ENCODE assay signal across 18 cellular contexts in genomic region chr20:62377064-62377461, GRCh38. TPM values are rescaled to one million over a fixed set of nuclear protein-coding genes. Genes with fewer than 3 reads are reported as not detected.
DNase-seq lines count a peak whose midpoint lies in the region; ATAC-seq, FAIRE-seq and TF ChIP-seq lines count a peak whose summit lies in the region.
"Had no signal": no experiment of that assay in that cellular context is flagged by ENCODE, and none has a peak within 500 bp of the region (broad histone marks: within the 10 kb centered on the region; RNA-seq: fewer than 3 reads in every experiment).

No MANE protein-coding gene starts in this region.

- H3K36me3 ChIP-seq in GM23338 (ENCODE audit: insufficient read depth) (no peaks in the 10 kb centered on the region), adipocyte (ENCODE audit: control insufficient read depth, insufficient read depth, low read length, severe bottlenecking) (peaks cover 6% of the 10 kb centered on the region), iPS-20b (ENCODE audit: insufficient read depth, low read depth, low read length) (peaks cover 5% of the 10 kb centered on the region)

- peaks cover 14% of the 10 kb centered on the region; the same call in 1 of the 2 replicates for H3F3A ChIP-seq in GM23338 (replicated peaks; ENCODE audit: low read depth)

- H3K36me3 Mint-ChIP-seq in GM23338 (ENCODE audit: low read depth): peaks cover 14% of the 10 kb centered on the region

- no peaks in the 10 kb centered on the region for H4K20me1 ChIP-seq in GM23338 (replicated peaks; ENCODE audit: insufficient read depth)

- no peak for FAIRE-seq in GM12891 (lab: Jason Lieb, UNC)
- FAIRE-seq: islet of Langerhans had no signal

- H3K9me2 ChIP-seq in GM23338 (ENCODE audit: insufficient read depth): no peaks in the 10 kb centered on the region; the same call in 1 of the 2 replicates

- peaks cover 3% of the 10 kb centered on the region for H3K9me3 Mint-ChIP-seq in GM23338

- H3K9ac ChIP-seq in adipocyte (ENCODE audit: low read length) (peak overlapping the region; percentile 56), iPS-20b (ENCODE audit: low read depth, low read length) (peak overlapping the region; percentile 67; the same call in 1 of the 2 replicates)

- H3K4me3 Mint-ChIP-seq in GM23338: peak overlapping the region; percentile 11; the same call in 1 of the 3 replicates
- H3K4me3 Mint-ChIP-seq: activated T-cell treated with anti-CD3 and anti-CD28 coated beads, Interleukin-2, amount 50 U/mL, for 72 hours; T-helper 2 cell treated with Interferon-gamma antibody and Interleukin-4, amounts not matched to agents 5 μg/mL and 100 μg/mL, for 36 hours had no signal

- H2AFZ ChIP-seq in GM23338: no peak overlapping the region

- H3K27ac ChIP-seq in GM23338 (ENCODE audit: low read depth) (peak overlapping the region; percentile 97), iPS-20b (ENCODE audit: low read length) (peak overlapping the region; percentile 65), skin epidermis (peak overlapping the region in 19 of 21 experiments; percentile 44 to 96 (median 80))

- no peak for TF ChIP-seq CTCF in GM23338 (conservative IDR thresholded peaks at IDR 0.05; ENCODE audit: low read depth in 2 of 2)

- DNase-seq in GM23338 (ENCODE audit: low spot score) (no peak), adipocyte (ENCODE audit: low read depth) (no peak), GM12891 (ENCODE audit: insufficient read length, low spot score) (no peak), cortex of kidney (lab: John Stamatoyannopoulos, UW) (no peak), AML-193 (lab: John Stamatoyannopoulos, UW) (no peak)
- DNase-seq: activated CD4-positive, alpha-beta T cell treated with anti-CD3 and anti-CD28 coated beads, Interleukin-2, amount 50 U/mL, for 1 hour; activated T-cell treated with anti-CD3 and anti-CD28 coated beads, Interleukin-2, amount 50 U/mL, for 72 hours; naive B cell; NCI-H524 had no signal

- H3K9me3 ChIP-seq in adipocyte (ENCODE audit: control insufficient read depth, low read length): no peaks in the 10 kb centered on the region
- no peaks in the 10 kb centered on the region for H3K9me3 ChIP-seq in iPS-20b (ENCODE audit: insufficient read depth, low read depth, low read length)

- peak overlapping the region; percentile 69; the same call in 1 of the 2 replicates for H3K27ac Mint-ChIP-seq in GM23338
- H3K27ac Mint-ChIP-seq: activated T-cell treated with anti-CD3 and anti-CD28 coated beads, Interleukin-2, amount 50 U/mL, for 72 hours; T-helper 2 cell treated with Interferon-gamma antibody and Interleukin-4, amounts not matched to agents 5 μg/mL and 100 μg/mL, for 36 hours had no signal

- H3K4me1 Mint-ChIP-seq in GM23338: peaks cover 41% of the 10 kb centered on the region

- H3K4me3 ChIP-seq in GM23338 (no peak overlapping the region), adipocyte (ENCODE audit: low read length) (no peak overlapping the region), iPS-20b (ENCODE audit: low read length) (no peak overlapping the region), skin epidermis (no peak overlapping the region)

- H3K4me2 ChIP-seq in GM23338: peak overlapping the region; percentile 57; the same call in 1 of the 2 replicates

- TF ChIP-seq POLR2A in GM12891 (IDR thresholded peaks at IDR 0.05; ENCODE audit: low read depth, low read length): no peak

- H3K4me1 ChIP-seq in GM23338 (ENCODE audit: insufficient read depth) (peaks cover 14% of the 10 kb centered on the region), adipocyte (ENCODE audit: control insufficient read depth, insufficient read depth, low read length) (peaks cover 25% of the 10 kb centered on the region), iPS-20b (ENCODE audit: insufficient read depth, low read length) (peaks cover 14% of the 10 kb centered on the region; the same call in 1 of the 2 replicates)

- peaks cover 24% of the 10 kb centered on the region for H3K27me3 Mint-ChIP-seq in GM23338 (ENCODE audit: insufficient read depth, low read depth, poor library complexity)

- no peaks in the 10 kb centered on the region for H3K27me3 ChIP-seq in GM23338 (ENCODE audit: insufficient read depth)
- H3K27me3 ChIP-seq in adipocyte (replicated peaks; ENCODE audit: control insufficient read depth, insufficient read depth, low read length): no peaks in the 10 kb centered on the region
- H3K27me3 ChIP-seq in iPS-20b (ENCODE audit: insufficient read depth, low read length): no peaks in the 10 kb centered on the region

- H3K79me2 ChIP-seq in GM23338 (replicated peaks; ENCODE audit: insufficient read depth): no peaks in the 10 kb centered on the region

- ATAC-seq in GM23338 (no peak), HG02623 (IDR thresholded peaks at IDR 0.05; ENCODE audit: unreplicated experiment) (no peak)
- ATAC-seq: activated T-cell treated with anti-CD3 and anti-CD28 coated beads, Interleukin-2, amount 50 U/mL, for 72 hours had no signal

TF ChIP-seq in GM23338, 12 proteins besides CTCF, POLR2A, EP300 and RAD21 (continues in another document):
- TF ChIP-seq ZNF331 (CRISPR knock-in tag; IDR thresholded peaks at IDR 0.05; ENCODE audit: low read depth) (no peak), STAT1 (IDR thresholded peaks at IDR 0.05; ENCODE audit: unreplicated experiment) (no peak)

TF ChIP-seq in GM12891, 5 proteins besides CTCF, POLR2A, EP300 and RAD21:
- TF ChIP-seq POLR2AphosphoS5 (IDR thresholded peaks at IDR 0.05; ENCODE audit: low read depth, low read length) (no peak), POU2F2 (IDR thresholded peaks at IDR 0.05; ENCODE audit: low read depth, low read length) (no peak), SPI1 (IDR thresholded peaks at IDR 0.05; ENCODE audit: low read depth, low read length) (no peak)

RNA-seq across cellular contexts. Expression of gene RPS21, which starts 9.8 kb away (rescaled TPM):
- total RNA-seq in GM23338 (2014; rRNA removed; shearing (Covaris generic)): 759 and 964 TPM in 2 replicates
- polyA plus RNA-seq in GM23338 (2016; fragmentation: Nextera tagmentation; extraction: Ambion mirVana): 2,298 and 2,471 TPM in 2 replicates
- 7,261 TPM for polyA plus RNA-seq in GM12891 (2012; ENCODE audit: low read depth, missing spikeins)

RNA-seq across cellular contexts. Expression of gene LAMA5, which starts 10.0 kb away (rescaled TPM):
- 215 and 298 TPM in 2 replicates for total RNA-seq in GM23338 (2014; rRNA removed; shearing (Covaris generic))
- 192 and 201 TPM in 2 replicates for polyA plus RNA-seq in GM23338 (2016; fragmentation: Nextera tagmentation; extraction: Ambion mirVana)
- 1.3 TPM for polyA plus RNA-seq in GM12891 (2012; ENCODE audit: low read depth, missing spikeins)

RNA-seq across cellular contexts. Expression of gene CABLES2, which starts 30.0 kb away (rescaled TPM):
- 12.6 and 12.7 TPM in 2 replicates for total RNA-seq in GM23338 (2014; rRNA removed; shearing (Covaris generic))
- 4.3 and 5.1 TPM in 2 replicates for polyA plus RNA-seq in GM23338 (2016; fragmentation: Nextera tagmentation; extraction: Ambion mirVana)
- polyA plus RNA-seq in GM12891 (2012; ENCODE audit: low read depth, missing spikeins): 4.9 TPM

RNA-seq across cellular contexts. Expression of gene RBBP8NL, which starts 50.3 kb away (rescaled TPM):
- total RNA-seq in GM23338 (2014; rRNA removed; shearing (Covaris generic)): 0.66 and 1.1 TPM in 2 replicates
- polyA plus RNA-seq in GM23338 (2016; fragmentation: Nextera tagmentation; extraction: Ambion mirVana): 0.10 and 0.64 TPM in 2 replicates
- not detected for polyA plus RNA-seq in GM12891 (2012; ENCODE audit: low read depth, missing spikeins)
- total RNA-seq: activated T-cell treated with anti-CD3 and anti-CD28 coated beads, Interleukin-2, amount 50 U/mL, for 72 hours; fibroblast of villous mesenchyme; RPMI7951; subcutaneous adipose tissue had no signal
- polyA plus RNA-seq: BJ had no signal
